In genomic region chr5:133952729-133953567, GRCh38 we compare ENCODE assay signal across 9 cellular contexts. TPM values are rescaled to one million over a fixed set of nuclear protein-coding genes. Genes with fewer than 3 reads are reported as not detected.
A peak's percentile ranks its signal among the peaks of the same experiment; 100 is the strongest.
DNase-seq lines count a peak whose midpoint lies in the region; ATAC-seq and TF ChIP-seq lines count a peak whose summit lies in the region.
"Had no signal": no experiment of that assay in that cellular context is flagged by ENCODE, and none has a peak within 500 bp of the region (broad histone marks: within the 10 kb centered on the region; RNA-seq: fewer than 3 reads in every experiment).

No MANE protein-coding gene starts in this region.

- ATAC-seq in GM23338 (peak; percentile 44; the same call in 2 of the 3 replicates), left cardiac atrium (peak; percentile 88 to 94), GM21367 (IDR thresholded peaks at IDR 0.05; ENCODE audit: unreplicated experiment) (no peak)

- no peak overlapping the region for H2AFZ ChIP-seq in GM23338

- H3K4me1 Mint-ChIP-seq in GM23338 = peaks cover 10% of the 10 kb centered on the region

- intact Hi-C loops in left cardiac atrium (cut with DNase I) = no loop called here

- no peak for TF ChIP-seq CTCF in GM23338 (conservative IDR thresholded peaks at IDR 0.05; ENCODE audit: low read depth in 2 of 2)

- no peaks in the 10 kb centered on the region for H3K4me1 ChIP-seq in GM23338 (ENCODE audit: insufficient read depth)

- H3K27ac Mint-ChIP-seq in GM23338 = no peak overlapping the region

- H3K27me3 Mint-ChIP-seq in GM23338 (ENCODE audit: insufficient read depth, low read depth, poor library complexity) = no peaks in the 10 kb centered on the region

- no peaks in the 10 kb centered on the region for H3F3A ChIP-seq in GM23338 (replicated peaks; ENCODE audit: low read depth)

- no peak overlapping the region for H3K27ac ChIP-seq in GM23338 (ENCODE audit: low read depth)

- no peaks in the 10 kb centered on the region for H3K79me2 ChIP-seq in GM23338 (replicated peaks; ENCODE audit: insufficient read depth)

- peaks cover 14% of the 10 kb centered on the region for H3K36me3 Mint-ChIP-seq in GM23338 (ENCODE audit: low read depth)

- no peaks in the 10 kb centered on the region; the same call in 1 of the 2 replicates for H3K9me2 ChIP-seq in GM23338 (ENCODE audit: insufficient read depth)

- H3K9me3 Mint-ChIP-seq in GM23338 = no peaks in the 10 kb centered on the region

- H3K36me3 ChIP-seq in GM23338 (ENCODE audit: insufficient read depth) = peaks cover 7% of the 10 kb centered on the region

- H3K4me3 ChIP-seq in GM23338 (no peak overlapping the region), skeletal muscle cell (ENCODE audit: low read depth, low read length) (no peak overlapping the region)

- H3K4me2 ChIP-seq in GM23338 = no peak overlapping the region

- H3K4me3 Mint-ChIP-seq in GM23338 = no peak overlapping the region

- DNase-seq in GM23338 (ENCODE audit: low spot score) (no peak), amniotic stem cell (lab: John Stamatoyannopoulos, UW) (peak; percentile 58), left cardiac atrium (peak; percentile 70), skeletal muscle cell (ENCODE audit: low read depth) (peak; percentile 69), NCI-H526 (lab: John Stamatoyannopoulos, UW) (no peak), DMS79 (lab: John Stamatoyannopoulos, UW) (no peak), SHP77 treated with DMSO at 0.1 percent for 48 hours (lab: John Stamatoyannopoulos, UW) (no peak)
- DNase-seq: activated effector memory CD4-positive, alpha-beta T cell treated with Interleukin-2 at 50 U/mL for 16 hours had no signal

- no peaks in the 10 kb centered on the region for H3K27me3 ChIP-seq in GM23338 (ENCODE audit: insufficient read depth)

- no peaks in the 10 kb centered on the region for H4K20me1 ChIP-seq in GM23338 (replicated peaks; ENCODE audit: insufficient read depth)

TF ChIP-seq in GM23338, 12 proteins besides CTCF, POLR2A, EP300 and RAD21:
- TF ChIP-seq REST (IDR thresholded peaks at IDR 0.05; ENCODE audit: unreplicated experiment) (no peak), ZNF114 (CRISPR knock-in tag; IDR thresholded peaks at IDR 0.05) (no peak)

RNA-seq across cellular contexts. Expression of gene C5orf15, which starts 15.5 kb away (rescaled TPM):
- 61.4 and 67.4 TPM in 2 replicates for total RNA-seq in GM23338 (2014; rRNA removed; shearing (Covaris generic))
- 28.6 and 37.7 TPM in 2 replicates for polyA plus RNA-seq in GM23338 (2016; fragmentation: Nextera tagmentation; extraction: Ambion mirVana)
- total RNA-seq in left cardiac atrium = 10 to 100 TPM; 27.9 to 28.2 TPM

RNA-seq across cellular contexts. Expression of gene VDAC1, which starts 51.8 kb away (rescaled TPM):
- 329 and 363 TPM in 2 replicates for total RNA-seq in GM23338 (2014; rRNA removed; shearing (Covaris generic))
- polyA plus RNA-seq in GM23338 (2016; fragmentation: Nextera tagmentation; extraction: Ambion mirVana) = 285 and 300 TPM in 2 replicates
- total RNA-seq in left cardiac atrium = 100 to 1,000 TPM; 275 to 362 TPM

Comparison
In these comparisons a context has a peak if more than half of its experiments do, and no peak if none do; other contexts are left out.
1. DNase-seq: peak in amniotic stem cell (single experiment), left cardiac atrium (single experiment) and skeletal muscle cell (single experiment); none in GM23338 (single experiment), NCI-H526 (0 of 2), DMS79 (single experiment) and SHP77 treated with DMSO at 0.1 percent for 48 hours (single experiment).